ENCODE assay signal across 9 cellular contexts in genomic region chr2:9251154-9252001, GRCh38. TPM values are rescaled to one million over a fixed set of nuclear protein-coding genes. Genes with fewer than 3 reads are reported as not detected.
DNase-seq lines count a peak whose midpoint lies in the region; ATAC-seq, FAIRE-seq and TF ChIP-seq lines count a peak whose summit lies in the region.
"Had no signal": no experiment of that assay in that cellular context is flagged by ENCODE, and none has a peak within 500 bp of the region (broad histone marks: within the 10 kb centered on the region; RNA-seq: fewer than 3 reads in every experiment).

No MANE protein-coding gene starts in this region.

- no peak overlapping the region for H3K4me2 ChIP-seq in K562 (ENCODE audit: insufficient read depth, low read length)

- TF ChIP-seq CTCF in K562 (IDR thresholded peaks at IDR 0.05 in 2 of 3, conservative IDR thresholded peaks at IDR 0.05 in 1 of 3; ENCODE audit: insufficient read depth in 2 of 3, low read depth in 1 of 3, low read length in 3 of 3) (no peak), right atrium auricular region (IDR thresholded peaks at IDR 0.05) (no peak), stomach (IDR thresholded peaks at IDR 0.05) (no peak), mesothelial cell of epicardium (IDR thresholded peaks at IDR 0.05; ENCODE audit: unreplicated experiment) (no peak)

- ATAC-seq in K562 (no peak), GM18519 (IDR thresholded peaks at IDR 0.05; ENCODE audit: low FRiP score, unreplicated experiment) (no peak), GM18498 (IDR thresholded peaks at IDR 0.05; ENCODE audit: unreplicated experiment) (no peak), HG03469 (IDR thresholded peaks at IDR 0.05; ENCODE audit: unreplicated experiment) (no peak)

- H3K36me3 Mint-ChIP-seq in mesothelial cell of epicardium, result peaks cover 2% of the 10 kb centered on the region

- H3K4me3 ChIP-seq in K562 (no peak overlapping the region), right atrium auricular region (no peak overlapping the region), stomach (no peak overlapping the region)

- H3K27me3 Mint-ChIP-seq in mesothelial cell of epicardium (ENCODE audit: low read depth), result no peaks in the 10 kb centered on the region

- CTCF ChIA-PET in K562 (lab: Yijun Ruan, JAX; ENCODE audit: low intra/inter-chr PET ratio), result no interaction called here

- peaks cover 46% of the 10 kb centered on the region for H3K4me1 Mint-ChIP-seq in mesothelial cell of epicardium

- no peak for TF ChIP-seq RAD21 in K562 (CRISPR knock-in tag; conservative IDR thresholded peaks at IDR 0.05 in 1 of 2, IDR thresholded peaks at IDR 0.05 in 1 of 2)

- TF ChIP-seq POLR2A in K562 (conservative IDR thresholded peaks at IDR 0.05) (no peak), stomach (IDR thresholded peaks at IDR 0.05) (no peak)

- in situ Hi-C loops in K562 (cut with MboI), result no loop called here

- peaks cover 2 to 56% of the 10 kb centered on the region in 2 experiments for H3K27me3 ChIP-seq in K562 (ENCODE audit: control insufficient read depth in 2 of 2, insufficient read depth in 2 of 2, low read length in 2 of 2)
- H3K27me3 ChIP-seq in right atrium auricular region, result no peaks in the 10 kb centered on the region
- H3K27me3 ChIP-seq in stomach, result no peaks in the 10 kb centered on the region

- WGBS in K562 (ENCODE audit: insufficient coverage, low coverage, missing lambda C conversion rate), result 28% methylated on average over 16 of the region's 16 CpGs
- 53 to 62% (median 56%) methylated on average over 16 of the region's 16 CpGs for WGBS in stomach, 5 donors

- no peak overlapping the region for H2AFZ ChIP-seq in K562 (ENCODE audit: low read depth, low read length)

- H3K79me2 ChIP-seq in K562 (ENCODE audit: control insufficient read depth, insufficient read depth, low read length), result no peaks in the 10 kb centered on the region

- no peaks in the 10 kb centered on the region for H3K9me1 ChIP-seq in K562 (ENCODE audit: control insufficient read depth, insufficient read depth, low read length)

- H3K36me3 ChIP-seq in K562 (ENCODE audit: control insufficient read depth, insufficient read depth, low read length) (no peaks in the 10 kb centered on the region), right atrium auricular region (no peaks in the 10 kb centered on the region), stomach (no peaks in the 10 kb centered on the region)

- no TSS peak for BruUV-seq in K562 (replicated peaks; lab: Mats Ljungman, UMichigan)

- H3K4me3 Mint-ChIP-seq in mesothelial cell of epicardium, result no peak overlapping the region

- POLR2A ChIA-PET in K562 (lab: Yijun Ruan, JAX), result interaction anchor here (0.6 to 1.4 kb wide), 5 partner anchors 12 to 388 kb away, joined by 3 to 5 read pairs (median 4); no protein-coding TSS in a partner anchor

- H3K4me1 ChIP-seq in K562 (replicated peaks in 1 of 2; ENCODE audit: control insufficient read depth in 2 of 2, insufficient read depth in 2 of 2, low read length in 2 of 2) (peaks cover 0 to 3% of the 10 kb centered on the region in 2 experiments; a peak in 1 of 5 replicates), right atrium auricular region (peaks cover 0 to 67% of the 10 kb centered on the region in 2 donors), stomach (peaks cover 35 to 72% (median 56%) of the 10 kb centered on the region in 4 donors)

- H3K9ac ChIP-seq in K562 (ENCODE audit: insufficient read depth in 1 of 2, low read depth in 2 of 2, low read length in 2 of 2), result no peak overlapping the region; a peak in 1 of 4 replicates

- peak; percentile 79 for DNase-seq in H4 (ENCODE audit: low spot score)
- DNase-seq in K562 (ENCODE audit: extremely low read depth in 1 of 4, low spot score in 3 of 4), result no peak
- no peak for DNase-seq in right atrium auricular region (ENCODE audit: low spot score)
- peak; percentile 40 for DNase-seq in stomach
- no peak for DNase-seq in mesothelial cell of epicardium (ENCODE audit: low spot score in 2 of 2, unreplicated experiment in 2 of 2)
- DNase-seq: stimulated activated CD4-positive, alpha-beta T cell treated with anti-CD3 and anti-CD28 coated beads, Interleukin-2, amount 100 ng/mL, for 24 hours had no signal

- no peak for FAIRE-seq in K562 (lab: Jason Lieb, UNC)

- intact Hi-C loops in K562 (cut with micrococcal nuclease) (no loop called here), stomach (cut with DNase I; ENCODE audit: low total_unique reads) (no loop called here)

- H3K27ac ChIP-seq in K562 (ENCODE audit: extremely low read depth, low read depth, low read length), result no peak overlapping the region
- H3K27ac ChIP-seq in right atrium auricular region, result peak overlapping the region; percentile 37 to 64
- H3K27ac ChIP-seq in stomach, result peak overlapping the region; percentile 47 to 78 (median 63)

- H3K9me3 Mint-ChIP-seq in mesothelial cell of epicardium, result no peaks in the 10 kb centered on the region

- no peaks in the 10 kb centered on the region for H3K9me3 ChIP-seq in K562 (replicated peaks; ENCODE audit: control insufficient read depth, insufficient read depth, low read depth, low read length)
- no peaks in the 10 kb centered on the region for H3K9me3 ChIP-seq in right atrium auricular region
- H3K9me3 ChIP-seq in stomach, result no peaks in the 10 kb centered on the region

- peaks cover 4% of the 10 kb centered on the region; the same call in 1 of the 2 replicates for H4K20me1 ChIP-seq in K562 (replicated peaks; ENCODE audit: control insufficient read depth, insufficient read depth, low read length)

- TF ChIP-seq EP300 in K562 (IDR thresholded peaks at IDR 0.05; ENCODE audit: low read length) (no peak), stomach (IDR thresholded peaks at IDR 0.05) (no peak)

- no peak overlapping the region for H3K27ac Mint-ChIP-seq in mesothelial cell of epicardium

TF ChIP-seq in K562, 482 proteins besides CTCF, POLR2A, EP300 and RAD21:
- TF ChIP-seq NR2C2 (CRISPR knock-in tag; IDR thresholded peaks at IDR 0.05), result no peak
- peak; percentile 5; the same call in 1 of the 2 replicates for TF ChIP-seq NR2C2 (tag; IDR thresholded peaks at IDR 0.05)
- TF ChIP-seq ZNF592 (IDR thresholded peaks at IDR 0.05), result no peak
TF ChIP-seq in K562: peak in this region for 1.

RNA-seq across cellular contexts. Expression of gene ASAP2, which starts 44.8 kb away (rescaled TPM):
- 10.4 and 13.7 TPM in 2 replicates for total RNA-seq in H4 (2014; rRNA removed; shearing (Covaris generic))
- 10.7 and 26.2 TPM in 2 replicates for total RNA-seq in K562 (2011; cell fraction: chromatin; rRNA removed; ENCODE audit: low replicate concordance)
- total RNA-seq in K562 (2011; cell fraction: nucleolus; rRNA removed), result 4.8 and 8.2 TPM in 2 replicates
- total RNA-seq in K562 (2011; cell fraction: nucleoplasm; rRNA removed), result 11.8 and 12.5 TPM in 2 replicates
- 2.1 and 2.3 TPM in 2 replicates for total RNA-seq in K562 (2014; rRNA removed)
- total RNA-seq in K562 (2014; rRNA removed; fragmentation: Illumina TruSeq; extraction: Trizol), result 3.0 and 3.1 TPM in 2 replicates
- 2.3 and 3.2 TPM in 2 replicates for total RNA-seq in K562 (2015; rRNA removed; fragmentation: Illumina TruSeq; extraction: Trizol)
- 4.3 and 5.5 TPM in 2 replicates for total RNA-seq in K562 (2021)
- 3.1 and 8.7 TPM in 2 replicates for polyA plus RNA-seq in K562 (2011; rRNA removed)
- polyA plus RNA-seq in K562 (2011; cell fraction: cytosol; rRNA removed), result 1.3 and 5.1 TPM in 2 replicates
- polyA plus RNA-seq in K562 (2011; cell fraction: nucleus; rRNA removed), result 5.7 and 20.6 TPM in 2 replicates
- polyA plus RNA-seq in K562 (2012), result 2.3 and 2.7 TPM in 2 replicates
- polyA plus RNA-seq in K562 (2014; fragmentation: Illumina TruSeq; extraction: Trizol), result 2.4 and 3.2 TPM in 2 replicates
- polyA plus RNA-seq in K562 (2014; fragmentation: Nextera tagmentation; extraction: Ambion mirVana), result under 1 TPM; 0.06 to 0.07 TPM
- 2.2 and 3.3 TPM in 2 replicates for polyA plus RNA-seq in K562 (2014; rRNA removed)
- polyA minus RNA-seq in K562 (2011; rRNA and poly(A)+ RNA removed), result 7.4 and 13.7 TPM in 2 replicates
- polyA minus RNA-seq in K562 (2011; cell fraction: cytosol; rRNA and poly(A)+ RNA removed), result 2.7 and 4.9 TPM in 2 replicates
- polyA minus RNA-seq in K562 (2011; cell fraction: nucleus; rRNA and poly(A)+ RNA removed), result 3.9 and 19.9 TPM in 2 replicates
- 10 to 100 TPM; 13.2 to 20.3 TPM for total RNA-seq in right atrium auricular region
- 10 to 100 TPM; 32.1 to 55.4 (median 37.1) TPM for total RNA-seq in stomach
- 10 to 100 TPM in 1 of 3 donors, 1 to 10 TPM in 2; 9.7 to 25.1 (median 9.8) TPM for polyA plus RNA-seq in stomach
- total RNA-seq in mesothelial cell of epicardium, result 25.8 to 29.7 TPM (median 26.2 TPM) in 3 replicates

Comparison
In these comparisons a context has a peak if more than half of its experiments do, and no peak if none do; other contexts are left out.
1. DNase-seq: peak in H4 (single experiment) and stomach (single experiment); none in K562 (0 of 4), right atrium auricular region (single experiment) and mesothelial cell of epicardium (0 of 2).